ENCODE assay signal across 21 cellular contexts in the genomic region with DNA sequence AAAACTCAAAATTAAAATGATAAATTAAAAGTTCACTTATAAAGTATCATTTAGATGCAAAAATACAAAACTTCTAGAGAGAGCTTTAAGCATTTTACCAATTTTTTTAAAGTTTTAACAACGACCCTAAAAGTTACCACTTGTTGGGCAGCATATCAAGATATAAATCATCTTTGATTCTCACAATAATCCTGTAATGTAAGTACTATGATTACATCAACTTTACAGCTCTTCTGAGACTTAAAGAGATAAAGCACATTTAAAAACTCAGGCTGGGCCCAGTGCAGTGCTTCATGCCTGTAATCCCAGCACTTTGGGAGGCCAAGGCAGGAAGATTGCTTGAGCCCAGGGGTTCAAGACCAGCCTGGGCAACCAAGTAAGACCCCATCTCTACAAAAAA.
DNase-seq lines count a peak whose midpoint lies in the region; ATAC-seq lines count a peak whose summit lies in the region.
"Had no signal": no experiment of that assay in that cellular context is flagged by ENCODE, and none has a peak within 500 bp of the region (broad histone marks: within the 10 kb centered on the region; RNA-seq: fewer than 3 reads in every experiment).

No MANE protein-coding gene starts in this region.

- H3K27me3 ChIP-seq in right cardiac atrium (ENCODE audit: control insufficient read depth, insufficient read depth): no peaks in the 10 kb centered on the region
- H3K27me3 ChIP-seq: BE2C, BLaER1 had no signal

- ATAC-seq in right cardiac atrium: no peak
- ATAC-seq: GM12878 had no signal

- no peak overlapping the region for H3K9ac ChIP-seq in SK-N-MC (ENCODE audit: insufficient read length)
- H3K9ac ChIP-seq: BLaER1 had no signal

- intact Hi-C loops in right cardiac atrium (cut with DNase I): no loop called here

- H3K36me3 ChIP-seq in SK-N-MC (ENCODE audit: insufficient read depth, low read length): no peaks in the 10 kb centered on the region
- H3K36me3 ChIP-seq: BE2C, BLaER1 had no signal

- H3K27ac ChIP-seq in SK-N-MC: peak overlapping the region; percentile 44; the same call in 1 of the 2 replicates
- no peak overlapping the region for H3K27ac ChIP-seq in right cardiac atrium (ENCODE audit: low read length)
- H3K27ac ChIP-seq: 22Rv1, BLaER1 had no signal

- H3K4me3 ChIP-seq in SK-N-MC: no peak overlapping the region
- H3K4me3 ChIP-seq in right cardiac atrium (ENCODE audit: low read length): no peak overlapping the region
- H3K4me3 ChIP-seq: BLaER1, GM12878 had no signal

- DNase-seq in NCI-H82 (lab: John Stamatoyannopoulos, UW) (peak; percentile 30), NCI-H82 treated with DMSO at 0.1 percent for 48 hours (lab: John Stamatoyannopoulos, UW; ENCODE audit: unreplicated experiment) (no peak), SK-N-MC (ENCODE audit: low read depth, low spot score) (no peak), OCI-M1 (lab: John Stamatoyannopoulos, UW) (no peak), right cardiac atrium (no peak)
- DNase-seq: ACHN; BE2C; C1 segment of cervical spinal cord; CD4-positive, CD25-positive, alpha-beta regulatory T cell; CD8-positive, alpha-beta memory T cell; COR-L47; DMS 273 treated with DMSO at 0.1 percent for 48 hours; DMS153; DMS53; DMS79; DND-41; EL; GDM1 had no signal

- no peaks in the 10 kb centered on the region for H3K4me1 ChIP-seq in right cardiac atrium (ENCODE audit: control insufficient read depth, insufficient read depth, low read length)
- H3K4me1 ChIP-seq: BE2C, BLaER1 had no signal

- WGBS in right cardiac atrium: 40% methylated on average over 1 of the region's 1 CpG

- no peaks in the 10 kb centered on the region for H3K9me3 ChIP-seq in SK-N-MC (ENCODE audit: low read depth, low read length)
- no peaks in the 10 kb centered on the region for H3K9me3 ChIP-seq in right cardiac atrium (ENCODE audit: control insufficient read depth, low read length)
- H3K9me3 ChIP-seq: BE2C, BLaER1 had no signal
